ENCODE assay signal across 30 cellular contexts in genomic region chr15:43211336-43211735, GRCh38. TPM values are rescaled to one million over a fixed set of nuclear protein-coding genes. Genes with fewer than 3 reads are reported as not detected.
"Had no signal": no experiment of that assay in that cellular context is flagged by ENCODE, and none has a peak within 500 bp of the region (broad histone marks: within the 10 kb centered on the region; RNA-seq: fewer than 3 reads in every experiment).

No MANE protein-coding gene starts in this region.

- FAIRE-seq: keratinocyte, urothelium cell line had no signal

- H3K9me3 ChIP-seq: heart right ventricle, left ventricle myocardium inferior, right atrium auricular region, right lobe of liver, stomach, thoracic aorta, tibial artery, upper lobe of right lung had no signal

- H3K4me1 Mint-ChIP-seq: mesothelial cell of epicardium; nephron; neural crest cell; stimulated activated naive B cell treated with anti-CD40 and anti-IgM and Interleukin-4, amounts not matched to agents 10 μg/mL and 1 μg/mL and 100 μg/mL, for 72 hours had no signal

- H3K36me3 ChIP-seq: heart right ventricle, left ventricle myocardium inferior, right atrium auricular region, right lobe of liver, stomach, thoracic aorta, tibial artery, upper lobe of right lung had no signal

- ATAC-seq: heart right ventricle; naive thymus-derived CD8-positive, alpha-beta T cell; right lobe of liver; stimulated activated naive B cell treated with anti-CD40 and anti-IgM and Interleukin-4, amounts not matched to agents 10 μg/mL and 1 μg/mL and 100 μg/mL, for 72 hours; stimulated activated naive CD8-positive, alpha-beta T cell treated with anti-CD3 and anti-CD28 coated beads, Interleukin-15, Interleukin-2, amounts not matched to agents 100 U/mL and 50 U/mL, for 24 hours; upper lobe of right lung had no signal

- H3K4me3 Mint-ChIP-seq: mesothelial cell of epicardium; naive thymus-derived CD8-positive, alpha-beta T cell; nephron; neural crest cell; stimulated activated naive B cell treated with anti-CD40 and anti-IgM and Interleukin-4, amounts not matched to agents 10 μg/mL and 1 μg/mL and 100 μg/mL, for 72 hours had no signal

- H3K9me3 Mint-ChIP-seq: mesothelial cell of epicardium; naive thymus-derived CD8-positive, alpha-beta T cell; nephron; neural crest cell; stimulated activated naive B cell treated with anti-CD40 and anti-IgM and Interleukin-4, amounts not matched to agents 10 μg/mL and 1 μg/mL and 100 μg/mL, for 72 hours had no signal

- H3K4me3 ChIP-seq: heart right ventricle, hepatocyte, left ventricle myocardium inferior, lung, right atrium auricular region, right lobe of liver, stomach, thoracic aorta, tibial artery, upper lobe of right lung had no signal

- H3K27ac Mint-ChIP-seq: mesothelial cell of epicardium; nephron; progenitor cell of endocrine pancreas; stimulated activated naive B cell treated with anti-CD40 and anti-IgM and Interleukin-4, amounts not matched to agents 10 μg/mL and 1 μg/mL and 100 μg/mL, for 72 hours had no signal

- DNase-seq: heart right ventricle; left ventricle myocardium inferior; mesendoderm; naive thymus-derived CD8-positive, alpha-beta T cell; nucleus accumbens; stimulated activated CD4-positive, alpha-beta T cell treated with anti-CD3 and anti-CD28 coated beads, Interleukin-12 subunit alpha, Interleukin-12 subunit beta, amount 100 ng/mL, for 4 hours; stimulated activated CD4-positive, alpha-beta T cell treated with anti-CD3 and anti-CD28 coated beads, Interleukin-15, amount 100 ng/mL, for 24 hours; stimulated activated CD4-positive, alpha-beta T cell treated with anti-CD3 and anti-CD28 coated beads, Interleukin-2, amount 100 ng/mL, for 24 hours; stimulated activated CD4-positive, alpha-beta T cell treated with anti-CD3 and anti-CD28 coated beads, Interleukin-4, amount 100 ng/mL, for 1 hour; stimulated activated naive B cell treated with anti-CD40 and anti-IgM and Interleukin-4, amounts not matched to agents 10 μg/mL and 1 μg/mL and 100 μg/mL, for 72 hours; stimulated activated naive CD8-positive, alpha-beta T cell treated with anti-CD3 and anti-CD28 coated beads, Interleukin-15, Interleukin-2, amounts not matched to agents 100 U/mL and 50 U/mL, for 24 hours; stomach; tibial artery; upper lobe of right lung had no signal

- H3K4me1 ChIP-seq: parathyroid adenoma, right lobe of liver, stomach, tibial artery, upper lobe of right lung had no signal

- H3K27me3 ChIP-seq: hepatocyte, right atrium auricular region, right lobe of liver had no signal

- H3K36me3 Mint-ChIP-seq: mesothelial cell of epicardium; naive thymus-derived CD8-positive, alpha-beta T cell; stimulated activated naive B cell treated with anti-CD40 and anti-IgM and Interleukin-4, amounts not matched to agents 10 μg/mL and 1 μg/mL and 100 μg/mL, for 72 hours had no signal

- H3K27ac ChIP-seq: heart right ventricle, hepatocyte, left ventricle myocardium inferior, parathyroid adenoma, right atrium auricular region, right lobe of liver, stomach, thoracic aorta, tibial artery, upper lobe of right lung had no signal

RNA-seq across cellular contexts. Expression of gene EPB42, which starts 9.5 kb away (rescaled TPM):
- total RNA-seq: left ventricle myocardium inferior; naive thymus-derived CD8-positive, alpha-beta T cell; neural crest cell; osteoblast; progenitor cell of endocrine pancreas; pulmonary artery endothelial cell; renal cortical epithelial cell; thoracic aorta; upper lobe of right lung had no signal
- polyA plus RNA-seq: keratinocyte; naive thymus-derived CD8-positive, alpha-beta T cell; stomach had no signal

RNA-seq across cellular contexts. Expression of gene TGM5, which starts 55.4 kb away (rescaled TPM):
- total RNA-seq: heart right ventricle; hepatocyte; left ventricle myocardium inferior; mesothelial cell of epicardium; naive thymus-derived CD8-positive, alpha-beta T cell; neural crest cell; osteoblast; progenitor cell of endocrine pancreas; pulmonary artery endothelial cell; right lobe of liver; skeletal muscle tissue; stomach; thoracic aorta; upper lobe of right lung had no signal
- polyA plus RNA-seq: hepatocyte; keratinocyte; lung; naive thymus-derived CD8-positive, alpha-beta T cell had no signal
